ENCODE assay signal across 1 cellular context in genomic region chr12:56616924-56617323, GRCh38.
TF ChIP-seq lines count a peak whose summit lies in the region.

No MANE protein-coding gene starts in this region.

TF ChIP-seq in WTC11, 78 proteins besides CTCF, POLR2A, EP300 and RAD21 (continued from another document):
- TF ChIP-seq, protein P1, sequence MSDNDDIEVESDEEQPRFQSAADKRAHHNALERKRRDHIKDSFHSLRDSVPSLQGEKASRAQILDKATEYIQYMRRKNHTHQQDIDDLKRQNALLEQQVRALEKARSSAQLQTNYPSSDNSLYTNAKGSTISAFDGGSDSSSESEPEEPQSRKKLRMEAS (CRISPR knock-in tag; IDR thresholded peaks at IDR 0.05), result no peak
- TF ChIP-seq, protein P2, sequence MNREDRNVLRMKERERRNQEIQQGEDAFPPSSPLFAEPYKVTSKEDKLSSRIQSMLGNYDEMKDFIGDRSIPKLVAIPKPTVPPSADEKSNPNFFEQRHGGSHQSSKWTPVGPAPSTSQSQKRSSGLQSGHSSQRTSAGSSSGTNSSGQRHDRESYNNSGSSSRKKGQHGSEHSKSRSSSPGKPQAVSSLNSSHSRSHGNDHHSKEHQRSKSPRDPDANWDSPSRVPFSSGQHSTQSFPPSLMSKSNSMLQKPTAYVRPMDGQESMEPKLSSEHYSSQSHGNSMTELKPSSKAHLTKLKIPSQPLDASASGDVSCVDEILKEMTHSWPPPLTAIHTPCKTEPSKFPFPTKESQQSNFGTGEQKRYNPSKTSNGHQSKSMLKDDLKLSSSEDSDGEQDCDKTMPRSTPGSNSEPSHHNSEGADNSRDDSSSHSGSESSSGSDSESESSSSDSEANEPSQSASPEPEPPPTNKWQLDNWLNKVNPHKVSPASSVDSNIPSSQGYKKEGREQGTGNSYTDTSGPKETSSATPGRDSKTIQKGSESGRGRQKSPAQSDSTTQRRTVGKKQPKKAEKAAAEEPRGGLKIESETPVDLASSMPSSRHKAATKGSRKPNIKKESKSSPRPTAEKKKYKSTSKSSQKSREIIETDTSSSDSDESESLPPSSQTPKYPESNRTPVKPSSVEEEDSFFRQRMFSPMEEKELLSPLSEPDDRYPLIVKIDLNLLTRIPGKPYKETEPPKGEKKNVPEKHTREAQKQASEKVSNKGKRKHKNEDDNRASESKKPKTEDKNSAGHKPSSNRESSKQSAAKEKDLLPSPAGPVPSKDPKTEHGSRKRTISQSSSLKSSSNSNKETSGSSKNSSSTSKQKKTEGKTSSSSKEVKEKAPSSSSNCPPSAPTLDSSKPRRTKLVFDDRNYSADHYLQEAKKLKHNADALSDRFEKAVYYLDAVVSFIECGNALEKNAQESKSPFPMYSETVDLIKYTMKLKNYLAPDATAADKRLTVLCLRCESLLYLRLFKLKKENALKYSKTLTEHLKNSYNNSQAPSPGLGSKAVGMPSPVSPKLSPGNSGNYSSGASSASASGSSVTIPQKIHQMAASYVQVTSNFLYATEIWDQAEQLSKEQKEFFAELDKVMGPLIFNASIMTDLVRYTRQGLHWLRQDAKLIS (CRISPR knock-in tag; IDR thresholded peaks at IDR 0.05; ENCODE audit: borderline replicate concordance), result no peak
- TF ChIP-seq ZNF425 (CRISPR knock-in tag; conservative IDR thresholded peaks at IDR 0.05) (no peak), MLX (CRISPR knock-in tag; IDR thresholded peaks at IDR 0.05) (no peak), PRRX2 (CRISPR knock-in tag; IDR thresholded peaks at IDR 0.05) (no peak), FOXJ3 (CRISPR knock-in tag; IDR thresholded peaks at IDR 0.05; ENCODE audit: borderline replicate concordance) (no peak), FOXP4 (CRISPR knock-in tag; IDR thresholded peaks at IDR 0.05) (no peak)
TF ChIP-seq in WTC11: peak in this region for 0.
